2 cellular contexts compared by ENCODE assay signal in genomic region chr18:49364821-49365220, GRCh38.
A peak's percentile ranks its signal among the peaks of the same experiment; 100 is the strongest.
TF ChIP-seq lines count a peak whose summit lies in the region.

No MANE protein-coding gene starts in this region.

TF ChIP-seq in HepG2, 621 proteins besides CTCF, POLR2A, EP300 and RAD21:
- 0 out of 2 replicates have a peak, but pooled peaks have one; percentile 35 for TF ChIP-seq ZKSCAN1 (IDR thresholded peaks at IDR 0.05; ENCODE audit: low read length)
- TF ChIP-seq HNRNPUL1 (IDR thresholded peaks at IDR 0.05; ENCODE audit: low read depth, low read length): no peak

TF ChIP-seq in SK-N-SH, 30 proteins besides CTCF, POLR2A, EP300 and RAD21:
- TF ChIP-seq USF1 (IDR thresholded peaks at IDR 0.05; ENCODE audit: borderline replicate concordance, low read depth) (no peak), ELF1 (IDR thresholded peaks at IDR 0.05) (no peak), NFIC (IDR thresholded peaks at IDR 0.05; ENCODE audit: borderline replicate concordance) (no peak), GATA2 (CRISPR knock-in tag; IDR thresholded peaks at IDR 0.05) (no peak), ZBTB33 (IDR thresholded peaks at IDR 0.05; ENCODE audit: borderline replicate concordance, low read depth) (no peak)
